In the genomic region with DNA sequence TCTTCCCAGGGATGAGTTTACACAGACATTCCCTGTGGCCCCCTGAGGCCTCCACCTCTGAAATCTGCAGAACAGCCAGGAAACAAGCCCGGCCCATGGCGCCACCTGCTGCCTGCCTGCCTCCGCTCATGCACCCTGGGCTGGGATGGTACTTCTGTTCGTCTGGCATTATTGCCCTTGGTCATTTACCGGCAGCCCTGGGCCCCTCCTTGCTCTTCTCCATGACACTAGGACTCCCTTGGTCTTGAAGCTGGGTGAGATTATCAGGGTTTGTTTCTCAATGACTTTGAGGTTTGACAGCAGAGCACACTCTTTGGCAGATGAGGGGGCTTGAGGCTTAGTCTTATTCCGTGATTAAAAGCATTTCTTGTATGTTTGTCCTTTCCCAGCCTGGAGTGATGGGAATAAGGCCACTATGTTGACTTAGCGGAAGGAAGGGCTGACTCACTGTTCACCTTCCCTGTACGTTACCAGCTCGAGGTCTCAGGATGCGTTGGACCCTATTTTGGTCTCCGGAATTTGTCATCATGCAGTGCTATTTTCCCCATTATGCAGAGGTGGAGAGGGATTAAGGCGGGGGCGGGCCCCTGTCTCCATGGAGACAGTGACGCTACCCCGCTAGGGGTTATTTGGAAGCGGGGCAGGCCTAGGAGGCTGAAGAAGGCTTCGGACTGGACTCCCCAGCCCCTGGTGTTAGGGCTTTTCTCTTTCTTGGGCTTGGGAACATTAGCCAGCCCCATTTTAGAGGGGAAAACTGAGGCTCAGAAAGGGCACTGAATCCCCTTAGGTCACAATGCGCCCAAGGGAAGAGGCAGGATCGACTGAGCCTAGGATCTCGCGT, we compare ENCODE assay signal across 8 cellular contexts. TPM values are rescaled to one million over a fixed set of nuclear protein-coding genes. Genes with fewer than 3 reads are reported as not detected.
A peak's percentile ranks its signal among the peaks of the same experiment; 100 is the strongest.
DNase-seq lines count a peak whose midpoint lies in the region; ATAC-seq, FAIRE-seq and TF ChIP-seq lines count a peak whose summit lies in the region.

No MANE protein-coding gene starts in this region.

- H3K4me3 Mint-ChIP-seq in mesothelial cell of epicardium, result peak overlapping the region; percentile 93

- H3K27me3 Mint-ChIP-seq in mesothelial cell of epicardium (ENCODE audit: low read depth), result no peaks in the 10 kb centered on the region

- CTCF ChIA-PET in endothelial cell of umbilical vein (lab: Charles Lee), result interaction anchor here (0.7 to 3.3 kb wide), 6 partner anchors 14 to 244 kb away, joined by 3 to 33 read pairs (median 6); no protein-coding TSS in a partner anchor

- peak overlapping the region; percentile 93 for H3K9ac ChIP-seq in endothelial cell of umbilical vein (replicated peaks; ENCODE audit: extremely low read depth, insufficient read depth, low read length)

- peak overlapping the region; percentile 59 for H2AFZ ChIP-seq in endothelial cell of umbilical vein (ENCODE audit: low read depth, low read length)

- no peaks in the 10 kb centered on the region for H4K20me1 ChIP-seq in endothelial cell of umbilical vein (replicated peaks; ENCODE audit: control insufficient read depth, extremely low read depth, insufficient read depth, low read length)

- peak; percentile 18 for ATAC-seq in HG03521 (IDR thresholded peaks at IDR 0.05; ENCODE audit: unreplicated experiment)

- no peaks in the 10 kb centered on the region for H3K9me3 ChIP-seq in BE2C
- H3K9me3 ChIP-seq in endothelial cell of umbilical vein (replicated peaks; ENCODE audit: control insufficient read depth, insufficient read depth, low read length), result no peaks in the 10 kb centered on the region

- H3K27ac ChIP-seq in endothelial cell of umbilical vein (ENCODE audit: insufficient read depth, low read depth, low read length), result peak overlapping the region; percentile 98

- FAIRE-seq in GM19239 (lab: Jason Lieb, UNC), result peak; percentile 56
- FAIRE-seq in endothelial cell of umbilical vein (lab: Jason Lieb, UNC), result peak; percentile 99

- H3K79me2 ChIP-seq in endothelial cell of umbilical vein (ENCODE audit: control insufficient read depth, insufficient read depth, low read length), result no peaks in the 10 kb centered on the region

- intact Hi-C loops in endothelial cell of umbilical vein (cut with micrococcal nuclease), result loop anchor here (1.0 to 2.0 kb wide), 7 partner anchors 46 to 838 kb away; a partner anchor contains a TSS

- TF ChIP-seq CTCF in BE2C (IDR thresholded peaks at IDR 0.05; ENCODE audit: low read depth, low read length) (peak; percentile 89), endothelial cell of umbilical vein (IDR thresholded peaks at IDR 0.05; ENCODE audit: extremely low read depth in 1 of 2, insufficient read depth in 1 of 2, low read depth in 1 of 2, low read length in 2 of 2) (peak; percentile 87 to 88), mesothelial cell of epicardium (IDR thresholded peaks at IDR 0.05; ENCODE audit: unreplicated experiment) (peak; percentile 10)

- no peak for TF ChIP-seq POLR2A in endothelial cell of umbilical vein (IDR thresholded peaks at IDR 0.05; ENCODE audit: low read depth, low read length)

- peak overlapping the region; percentile 92 for H3K27ac Mint-ChIP-seq in mesothelial cell of epicardium

- DNase-seq in BE2C (peak; percentile 93), GM19239 (ENCODE audit: insufficient read length, low spot score) (no peak), NCI-H82 treated with DMSO at 0.1 percent for 48 hours (lab: John Stamatoyannopoulos, UW; ENCODE audit: unreplicated experiment) (peak; percentile 64), endothelial cell of umbilical vein (ENCODE audit: low read depth, low spot score) (peak; percentile 95), mesothelial cell of epicardium (ENCODE audit: low spot score in 2 of 2, unreplicated experiment in 2 of 2) (peak in 1 of 2 experiments; percentile 65)
- DNase-seq in activated CD8-positive, alpha-beta memory T cell treated with anti-CD3 and anti-CD28 coated beads, Interleukin-2, amount 50 U/mL, for 4 hours, result peak; percentile 60
- DNase-seq in stimulated activated CD8-positive, alpha-beta memory T cell treated with anti-CD3 and anti-CD28 coated beads, Interleukin-15, amount 100 ng/mL, for 24 hours (ENCODE audit: low read depth), result peak; percentile 6

- H3K4me1 ChIP-seq in BE2C, result peaks cover 4% of the 10 kb centered on the region; the same call in 1 of the 2 replicates
- H3K4me1 ChIP-seq in endothelial cell of umbilical vein (ENCODE audit: control insufficient read depth, extremely low read depth, insufficient read depth, low read length), result peaks cover 22% of the 10 kb centered on the region

- H3K4me1 Mint-ChIP-seq in mesothelial cell of epicardium, result peaks cover 26% of the 10 kb centered on the region

- H3K9me1 ChIP-seq in endothelial cell of umbilical vein (replicated peaks; ENCODE audit: control insufficient read depth, extremely low read depth, insufficient read depth, low read length), result no peaks in the 10 kb centered on the region

- dilution Hi-C loops in endothelial cell of umbilical vein (cut with MboI; ENCODE audit: extremely low pct_ligation_motif_present, low sequenced_read_pairs), result no loop called here

- H3K4me3 ChIP-seq in BE2C (ENCODE audit: low read depth, low read length) (peak overlapping the region; percentile 88), endothelial cell of umbilical vein (replicated peaks in 1 of 3; ENCODE audit: insufficient read depth in 1 of 3, low read depth in 1 of 3, low read length in 3 of 3) (peak overlapping the region in 2 of 3 experiments; percentile 64 to 69)

- peak overlapping the region; percentile 85 for H3K4me2 ChIP-seq in endothelial cell of umbilical vein (ENCODE audit: insufficient read depth, low read length)

- BruUV-seq in endothelial cell of umbilical vein (replicated peaks; lab: Mats Ljungman, UMichigan), result TSS peak; percentile 82

- POLR2A ChIA-PET in endothelial cell of umbilical vein (lab: Charles Lee), result interaction anchor here (0.9 kb wide), 1 partner anchor 220 kb away, joined by 4 read pairs; no protein-coding TSS in a partner anchor

- H3K36me3 ChIP-seq in BE2C, result peaks cover 13% of the 10 kb centered on the region
- peaks cover 0 to 5% of the 10 kb centered on the region in 2 experiments for H3K36me3 ChIP-seq in endothelial cell of umbilical vein (ENCODE audit: control insufficient read depth in 2 of 2, extremely low read depth in 1 of 2, insufficient read depth in 2 of 2, low read length in 2 of 2)

- no peaks in the 10 kb centered on the region for H3K9me3 Mint-ChIP-seq in mesothelial cell of epicardium

- peaks cover 10% of the 10 kb centered on the region for H3K36me3 Mint-ChIP-seq in mesothelial cell of epicardium

- H3K27me3 ChIP-seq in BE2C, result no peaks in the 10 kb centered on the region
- no peaks in the 10 kb centered on the region for H3K27me3 ChIP-seq in endothelial cell of umbilical vein (ENCODE audit: control insufficient read depth in 2 of 2, insufficient read depth in 2 of 2, low read length in 2 of 2)

TF ChIP-seq in endothelial cell of umbilical vein, 7 proteins besides CTCF, POLR2A, EP300 and RAD21:
- TF ChIP-seq EZH2 (IDR thresholded peaks at IDR 0.05; ENCODE audit: borderline replicate concordance, low read depth, low read length, severe bottlenecking), result no peak
- TF ChIP-seq JUN (IDR thresholded peaks at IDR 0.05; ENCODE audit: borderline replicate concordance, insufficient read depth, insufficient read length, low read depth), result peak; percentile 96
- TF ChIP-seq, protein P1, sequence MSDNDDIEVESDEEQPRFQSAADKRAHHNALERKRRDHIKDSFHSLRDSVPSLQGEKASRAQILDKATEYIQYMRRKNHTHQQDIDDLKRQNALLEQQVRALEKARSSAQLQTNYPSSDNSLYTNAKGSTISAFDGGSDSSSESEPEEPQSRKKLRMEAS (IDR thresholded peaks at IDR 0.05; ENCODE audit: insufficient read depth, insufficient read length), result no peak
- TF ChIP-seq MYC (IDR thresholded peaks at IDR 0.05; ENCODE audit: low read depth, low read length), result peak; percentile 43
- TF ChIP-seq POLR2AphosphoS5 (IDR thresholded peaks at IDR 0.05; ENCODE audit: insufficient read depth, low read depth, low read length), result peak; percentile 89
- no peak for TF ChIP-seq GATA2 (IDR thresholded peaks at IDR 0.05; ENCODE audit: insufficient read depth, insufficient read length, low read depth, low read length)
- TF ChIP-seq FOS (IDR thresholded peaks at IDR 0.05; ENCODE audit: borderline replicate concordance, insufficient read depth, low read length), result peak; percentile 93
TF ChIP-seq in endothelial cell of umbilical vein: peak in this region for 4.

RNA-seq across cellular contexts. Expression of a gene that starts 0.7 kb away (rescaled TPM):
- 80.6 TPM for polyA plus RNA-seq in BE2C (2012; ENCODE audit: insufficient read depth, insufficient read length, low read depth)
- total RNA-seq in endothelial cell of umbilical vein (24.2 and 32.3 TPM in 2 replicates), mesothelial cell of epicardium (47.5 to 50.4 TPM (median 49.4 TPM) in 3 replicates)
- polyA plus RNA-seq in endothelial cell of umbilical vein, result 11.4 and 12.9 TPM in 2 replicates
- polyA plus RNA-seq in endothelial cell of umbilical vein (2011; cell fraction: cytosol; rRNA removed), result 13.9 and 14.3 TPM in 2 replicates
- 21.3 and 21.5 TPM in 2 replicates for polyA plus RNA-seq in endothelial cell of umbilical vein (2011; cell fraction: nucleus; rRNA removed)
- 18.3 and 22.9 TPM in 2 replicates for polyA plus RNA-seq in endothelial cell of umbilical vein (2012)
- polyA minus RNA-seq in endothelial cell of umbilical vein, result 16.4 and 19.0 TPM in 2 replicates
- 12.1 TPM for polyA minus RNA-seq in endothelial cell of umbilical vein (2011; cell fraction: cytosol; rRNA and poly(A)+ RNA removed)
- polyA minus RNA-seq in endothelial cell of umbilical vein (2011; cell fraction: nucleus; rRNA and poly(A)+ RNA removed), result 18.2 and 21.5 TPM in 2 replicates

RNA-seq across cellular contexts. Expression of a gene that starts 58.6 kb away (rescaled TPM):
- 49.9 TPM for polyA plus RNA-seq in BE2C (2012; ENCODE audit: insufficient read depth, insufficient read length, low read depth)
- total RNA-seq in endothelial cell of umbilical vein (24.2 and 27.8 TPM in 2 replicates), mesothelial cell of epicardium (79.1 to 81.3 TPM (median 81.1 TPM) in 3 replicates)
- polyA plus RNA-seq in endothelial cell of umbilical vein, result 38.9 and 45.9 TPM in 2 replicates
- 23.0 TPM in 2 replicates for polyA plus RNA-seq in endothelial cell of umbilical vein (2011; cell fraction: cytosol; rRNA removed)
- polyA plus RNA-seq in endothelial cell of umbilical vein (2011; cell fraction: nucleus; rRNA removed), result 47.4 and 50.2 TPM in 2 replicates
- polyA plus RNA-seq in endothelial cell of umbilical vein (2012), result 26.0 and 28.7 TPM in 2 replicates
- 66.8 and 96.6 TPM in 2 replicates for polyA minus RNA-seq in endothelial cell of umbilical vein
- 11.8 TPM for polyA minus RNA-seq in endothelial cell of umbilical vein (2011; cell fraction: cytosol; rRNA and poly(A)+ RNA removed)
- polyA minus RNA-seq in endothelial cell of umbilical vein (2011; cell fraction: nucleus; rRNA and poly(A)+ RNA removed), result 27.2 and 28.1 TPM in 2 replicates

Comparison
In these comparisons a context has a peak if more than half of its experiments do, and no peak if none do; other contexts are left out.
1. CTCF ChIP-seq: peak in every context shown above with its lines; median percentile 89 in BE2C; 88 in endothelial cell of umbilical vein; 10 in mesothelial cell of epicardium.